Comparison of ENCODE assay signal across 2 cellular contexts in the genomic region with DNA sequence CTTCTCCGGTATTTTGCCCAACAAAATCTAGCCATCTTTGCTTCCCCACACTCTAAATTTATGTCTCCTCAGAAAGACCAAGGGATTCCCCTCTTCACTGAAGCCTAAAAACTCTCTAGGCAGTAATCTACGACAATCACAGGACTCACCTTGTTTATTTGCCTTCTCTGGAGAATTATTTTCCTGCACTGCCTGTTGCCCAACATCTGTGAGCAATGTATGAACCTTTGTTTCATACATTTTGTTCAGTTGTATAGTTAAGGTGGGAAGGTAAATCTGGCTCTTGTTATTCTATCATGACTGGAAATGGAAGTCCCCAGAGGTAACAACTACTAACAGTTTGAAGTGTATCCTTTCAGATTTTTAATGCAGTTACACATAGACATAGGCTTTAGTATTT.
TF ChIP-seq lines count a peak whose summit lies in the region.

No MANE protein-coding gene starts in this region.

TF ChIP-seq in SK-N-SH, 30 proteins besides CTCF, POLR2A, EP300 and RAD21 (continued from another document):
- TF ChIP-seq YY1 (IDR thresholded peaks at IDR 0.05; ENCODE audit: low read depth) (no peak), NFIC (IDR thresholded peaks at IDR 0.05; ENCODE audit: borderline replicate concordance) (no peak), RCOR1 (IDR thresholded peaks at IDR 0.05; ENCODE audit: low read length) (no peak), FOXJ3 (CRISPR knock-in tag; IDR thresholded peaks at IDR 0.05) (no peak), TAF1 (IDR thresholded peaks at IDR 0.05; ENCODE audit: borderline replicate concordance, low read depth, low read length) (no peak), FOSL2 (IDR thresholded peaks at IDR 0.05; ENCODE audit: borderline replicate concordance, low read depth) (no peak)
- TF ChIP-seq, protein P1, sequence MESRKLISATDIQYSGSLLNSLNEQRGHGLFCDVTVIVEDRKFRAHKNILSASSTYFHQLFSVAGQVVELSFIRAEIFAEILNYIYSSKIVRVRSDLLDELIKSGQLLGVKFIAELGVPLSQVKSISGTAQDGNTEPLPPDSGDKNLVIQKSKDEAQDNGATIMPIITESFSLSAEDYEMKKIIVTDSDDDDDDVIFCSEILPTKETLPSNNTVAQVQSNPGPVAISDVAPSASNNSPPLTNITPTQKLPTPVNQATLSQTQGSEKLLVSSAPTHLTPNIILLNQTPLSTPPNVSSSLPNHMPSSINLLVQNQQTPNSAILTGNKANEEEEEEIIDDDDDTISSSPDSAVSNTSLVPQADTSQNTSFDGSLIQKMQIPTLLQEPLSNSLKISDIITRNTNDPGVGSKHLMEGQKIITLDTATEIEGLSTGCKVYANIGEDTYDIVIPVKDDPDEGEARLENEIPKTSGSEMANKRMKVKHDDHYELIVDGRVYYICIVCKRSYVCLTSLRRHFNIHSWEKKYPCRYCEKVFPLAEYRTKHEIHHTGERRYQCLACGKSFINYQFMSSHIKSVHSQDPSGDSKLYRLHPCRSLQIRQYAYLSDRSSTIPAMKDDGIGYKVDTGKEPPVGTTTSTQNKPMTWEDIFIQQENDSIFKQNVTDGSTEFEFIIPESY (IDR thresholded peaks at IDR 0.05; ENCODE audit: borderline replicate concordance, low read depth), result no peak
- TF ChIP-seq, protein P2, sequence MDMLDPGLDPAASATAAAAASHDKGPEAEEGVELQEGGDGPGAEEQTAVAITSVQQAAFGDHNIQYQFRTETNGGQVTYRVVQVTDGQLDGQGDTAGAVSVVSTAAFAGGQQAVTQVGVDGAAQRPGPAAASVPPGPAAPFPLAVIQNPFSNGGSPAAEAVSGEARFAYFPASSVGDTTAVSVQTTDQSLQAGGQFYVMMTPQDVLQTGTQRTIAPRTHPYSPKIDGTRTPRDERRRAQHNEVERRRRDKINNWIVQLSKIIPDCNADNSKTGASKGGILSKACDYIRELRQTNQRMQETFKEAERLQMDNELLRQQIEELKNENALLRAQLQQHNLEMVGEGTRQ (IDR thresholded peaks at IDR 0.05; ENCODE audit: borderline replicate concordance, low read depth, low read length), result no peak
- TF ChIP-seq, protein P3, sequence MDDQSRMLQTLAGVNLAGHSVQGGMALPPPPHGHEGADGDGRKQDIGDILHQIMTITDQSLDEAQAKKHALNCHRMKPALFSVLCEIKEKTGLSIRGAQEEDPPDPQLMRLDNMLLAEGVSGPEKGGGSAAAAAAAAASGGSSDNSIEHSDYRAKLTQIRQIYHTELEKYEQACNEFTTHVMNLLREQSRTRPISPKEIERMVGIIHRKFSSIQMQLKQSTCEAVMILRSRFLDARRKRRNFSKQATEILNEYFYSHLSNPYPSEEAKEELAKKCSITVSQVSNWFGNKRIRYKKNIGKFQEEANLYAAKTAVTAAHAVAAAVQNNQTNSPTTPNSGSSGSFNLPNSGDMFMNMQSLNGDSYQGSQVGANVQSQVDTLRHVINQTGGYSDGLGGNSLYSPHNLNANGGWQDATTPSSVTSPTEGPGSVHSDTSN (IDR thresholded peaks at IDR 0.05), result no peak
- TF ChIP-seq, protein P4, sequence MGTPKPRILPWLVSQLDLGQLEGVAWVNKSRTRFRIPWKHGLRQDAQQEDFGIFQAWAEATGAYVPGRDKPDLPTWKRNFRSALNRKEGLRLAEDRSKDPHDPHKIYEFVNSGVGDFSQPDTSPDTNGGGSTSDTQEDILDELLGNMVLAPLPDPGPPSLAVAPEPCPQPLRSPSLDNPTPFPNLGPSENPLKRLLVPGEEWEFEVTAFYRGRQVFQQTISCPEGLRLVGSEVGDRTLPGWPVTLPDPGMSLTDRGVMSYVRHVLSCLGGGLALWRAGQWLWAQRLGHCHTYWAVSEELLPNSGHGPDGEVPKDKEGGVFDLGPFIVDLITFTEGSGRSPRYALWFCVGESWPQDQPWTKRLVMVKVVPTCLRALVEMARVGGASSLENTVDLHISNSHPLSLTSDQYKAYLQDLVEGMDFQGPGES (IDR thresholded peaks at IDR 0.05; ENCODE audit: low read depth, low read length), result no peak

TF ChIP-seq in SK-N-SH treated with all-trans-retinoic acid at 6 μM for 48 hours, 23 proteins besides CTCF, POLR2A, EP300 and RAD21 (continued from another document):
- TF ChIP-seq, protein P5, sequence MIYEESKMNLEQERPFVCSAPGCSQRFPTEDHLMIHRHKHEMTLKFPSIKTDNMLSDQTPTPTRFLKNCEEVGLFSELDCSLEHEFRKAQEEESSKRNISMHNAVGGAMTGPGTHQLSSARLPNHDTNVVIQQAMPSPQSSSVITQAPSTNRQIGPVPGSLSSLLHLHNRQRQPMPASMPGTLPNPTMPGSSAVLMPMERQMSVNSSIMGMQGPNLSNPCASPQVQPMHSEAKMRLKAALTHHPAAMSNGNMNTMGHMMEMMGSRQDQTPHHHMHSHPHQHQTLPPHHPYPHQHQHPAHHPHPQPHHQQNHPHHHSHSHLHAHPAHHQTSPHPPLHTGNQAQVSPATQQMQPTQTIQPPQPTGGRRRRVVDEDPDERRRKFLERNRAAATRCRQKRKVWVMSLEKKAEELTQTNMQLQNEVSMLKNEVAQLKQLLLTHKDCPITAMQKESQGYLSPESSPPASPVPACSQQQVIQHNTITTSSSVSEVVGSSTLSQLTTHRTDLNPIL (CRISPR knock-in tag; IDR thresholded peaks at IDR 0.05; ENCODE audit: low read depth), result no peak
